1 cellular context compared by ENCODE assay signal in the genomic region with DNA sequence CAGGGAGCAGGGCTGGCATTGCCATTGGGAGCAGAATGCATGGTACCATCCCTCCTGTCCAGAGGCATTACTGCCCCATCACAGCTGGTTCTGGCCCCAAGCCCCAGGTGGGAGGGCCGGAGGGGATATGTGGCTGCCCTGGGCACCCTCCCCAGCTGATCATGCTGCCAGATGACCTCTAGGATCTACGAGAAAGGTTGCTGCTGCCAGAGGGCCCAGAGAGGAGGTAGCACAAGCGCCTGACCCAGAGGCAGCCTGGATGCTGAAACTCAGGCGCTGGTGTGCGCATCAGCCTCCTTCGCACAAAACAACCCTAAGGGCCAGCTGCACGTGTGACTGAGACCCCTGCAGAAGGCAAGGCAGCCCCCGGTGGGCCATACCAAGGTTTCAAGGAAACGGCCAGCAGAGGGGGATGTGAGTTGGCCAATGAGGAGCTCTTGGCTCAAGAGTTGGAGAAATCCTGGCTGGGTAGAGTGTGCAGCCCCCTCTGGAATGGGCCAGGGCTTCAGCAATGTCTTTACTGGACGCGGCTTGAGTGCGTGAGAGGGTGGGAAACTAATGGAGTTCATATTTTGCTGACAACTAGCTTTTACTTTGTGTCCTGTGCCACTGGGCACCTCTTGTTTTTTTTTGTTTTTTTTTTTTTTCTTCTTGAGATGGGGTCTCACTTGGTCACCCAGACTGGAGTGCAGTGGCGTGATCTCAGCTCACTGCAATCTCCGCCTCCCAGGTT.
TF ChIP-seq lines count a peak whose summit lies in the region.

No MANE protein-coding gene starts in this region.

TF ChIP-seq in K562, 482 proteins besides CTCF, POLR2A, EP300 and RAD21 (continued from another document):
- TF ChIP-seq, protein P1, sequence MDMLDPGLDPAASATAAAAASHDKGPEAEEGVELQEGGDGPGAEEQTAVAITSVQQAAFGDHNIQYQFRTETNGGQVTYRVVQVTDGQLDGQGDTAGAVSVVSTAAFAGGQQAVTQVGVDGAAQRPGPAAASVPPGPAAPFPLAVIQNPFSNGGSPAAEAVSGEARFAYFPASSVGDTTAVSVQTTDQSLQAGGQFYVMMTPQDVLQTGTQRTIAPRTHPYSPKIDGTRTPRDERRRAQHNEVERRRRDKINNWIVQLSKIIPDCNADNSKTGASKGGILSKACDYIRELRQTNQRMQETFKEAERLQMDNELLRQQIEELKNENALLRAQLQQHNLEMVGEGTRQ (CRISPR knock-in tag; IDR thresholded peaks at IDR 0.05), result no peak
- TF ChIP-seq SMARCC2 (IDR thresholded peaks at IDR 0.05; ENCODE audit: low read depth) (no peak), CREB3 (tag; conservative IDR thresholded peaks at IDR 0.05; ENCODE audit: low read depth) (no peak), ZNF584 (CRISPR knock-in tag; IDR thresholded peaks at IDR 0.05; ENCODE audit: low read depth) (no peak)
- TF ChIP-seq, protein P2, sequence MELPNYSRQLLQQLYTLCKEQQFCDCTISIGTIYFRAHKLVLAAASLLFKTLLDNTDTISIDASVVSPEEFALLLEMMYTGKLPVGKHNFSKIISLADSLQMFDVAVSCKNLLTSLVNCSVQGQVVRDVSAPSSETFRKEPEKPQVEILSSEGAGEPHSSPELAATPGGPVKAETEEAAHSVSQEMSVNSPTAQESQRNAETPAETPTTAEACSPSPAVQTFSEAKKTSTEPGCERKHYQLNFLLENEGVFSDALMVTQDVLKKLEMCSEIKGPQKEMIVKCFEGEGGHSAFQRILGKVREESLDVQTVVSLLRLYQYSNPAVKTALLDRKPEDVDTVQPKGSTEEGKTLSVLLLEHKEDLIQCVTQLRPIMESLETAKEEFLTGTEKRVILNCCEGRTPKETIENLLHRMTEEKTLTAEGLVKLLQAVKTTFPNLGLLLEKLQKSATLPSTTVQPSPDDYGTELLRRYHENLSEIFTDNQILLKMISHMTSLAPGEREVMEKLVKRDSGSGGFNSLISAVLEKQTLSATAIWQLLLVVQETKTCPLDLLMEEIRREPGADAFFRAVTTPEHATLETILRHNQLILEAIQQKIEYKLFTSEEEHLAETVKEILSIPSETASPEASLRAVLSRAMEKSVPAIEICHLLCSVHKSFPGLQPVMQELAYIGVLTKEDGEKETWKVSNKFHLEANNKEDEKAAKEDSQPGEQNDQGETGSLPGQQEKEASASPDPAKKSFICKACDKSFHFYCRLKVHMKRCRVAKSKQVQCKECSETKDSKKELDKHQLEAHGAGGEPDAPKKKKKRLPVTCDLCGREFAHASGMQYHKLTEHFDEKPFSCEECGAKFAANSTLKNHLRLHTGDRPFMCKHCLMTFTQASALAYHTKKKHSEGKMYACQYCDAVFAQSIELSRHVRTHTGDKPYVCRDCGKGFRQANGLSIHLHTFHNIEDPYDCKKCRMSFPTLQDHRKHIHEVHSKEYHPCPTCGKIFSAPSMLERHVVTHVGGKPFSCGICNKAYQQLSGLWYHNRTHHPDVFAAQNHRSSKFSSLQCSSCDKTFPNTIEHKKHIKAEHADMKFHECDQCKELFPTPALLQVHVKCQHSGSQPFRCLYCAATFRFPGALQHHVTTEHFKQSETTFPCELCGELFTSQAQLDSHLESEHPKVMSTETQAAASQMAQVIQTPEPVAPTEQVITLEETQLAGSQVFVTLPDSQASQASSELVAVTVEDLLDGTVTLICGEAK (IDR thresholded peaks at IDR 0.05), result no peak
- TF ChIP-seq, protein P2 (CRISPR knock-in tag; IDR thresholded peaks at IDR 0.05), result no peak
